Comparison of ENCODE assay signal across 16 cellular contexts in genomic region chr17:82372591-82373452, GRCh38. TPM values are rescaled to one million over a fixed set of nuclear protein-coding genes. Genes with fewer than 3 reads are reported as not detected.
A peak's percentile ranks its signal among the peaks of the same experiment; 100 is the strongest.
DNase-seq lines count a peak whose midpoint lies in the region; ATAC-seq and TF ChIP-seq lines count a peak whose summit lies in the region.
"Had no signal": no experiment of that assay in that cellular context is flagged by ENCODE, and none has a peak within 500 bp of the region (broad histone marks: within the 10 kb centered on the region; RNA-seq: fewer than 3 reads in every experiment).

No MANE protein-coding gene starts in this region.

- H3K36me3 Mint-ChIP-seq in natural killer cell treated with Interleukin-12 subunit alpha and Interleukin-12 subunit beta and Interleukin-15 and Interleukin-18, amount 100 ng/mL, for 72 hours: no peaks in the 10 kb centered on the region
- H3K36me3 Mint-ChIP-seq in natural killer cell: no peaks in the 10 kb centered on the region

- peak overlapping the region in 3 of 4 donors; percentile 13 to 48 (median 33) for H3K27ac ChIP-seq in body of pancreas
- H3K27ac ChIP-seq: C4-2B, parathyroid adenoma, stomach had no signal

- DNase-seq in natural killer cell treated with Interleukin-12 subunit alpha and Interleukin-12 subunit beta and Interleukin-15 and Interleukin-18, amount 100 ng/mL, for 72 hours (ENCODE audit: low spot score): peak; percentile 54
- DNase-seq in natural killer cell (no peak), body of pancreas (peak; percentile 33 to 83 (median 73)), mucosa of descending colon (peak in 2 of 3 donors; percentile 22 to 29), sciatic nerve (ENCODE audit: low spot score) (no peak), SHP77 (lab: John Stamatoyannopoulos, UW) (no peak)
- DNase-seq in activated naive CD4-positive, alpha-beta T cell treated with anti-CD3 and anti-CD28 coated beads, Interleukin-2, amount 50 U/mL, for 16 hours: no peak
- DNase-seq: effector CD8-positive, alpha-beta T cell; foreskin melanocyte; GDM1; NCI-H2171; stimulated activated CD4-positive, alpha-beta T cell treated with anti-CD3 and anti-CD28 coated beads, Interleukin-2, amount 100 ng/mL, for 48 hours; stomach had no signal

- H3K27me3 ChIP-seq in body of pancreas: peaks cover 12 to 21% of the 10 kb centered on the region in 2 donors

- intact Hi-C loops in natural killer cell (cut with micrococcal nuclease): no loop called here
- intact Hi-C loops in body of pancreas (cut with DNase I): no loop called here
- intact Hi-C loops in mucosa of descending colon (cut with DNase I, micrococcal nuclease): no loop called here
- intact Hi-C loops in sciatic nerve (cut with DNase I): no loop called here

- TF ChIP-seq CTCF in natural killer cell (IDR thresholded peaks at IDR 0.05) (no peak), body of pancreas (IDR thresholded peaks at IDR 0.05) (peak in 3 of 7 experiments; percentile 35 to 45 (median 40)), mucosa of descending colon (IDR thresholded peaks at IDR 0.05) (no peak)

- no peak for ATAC-seq in natural killer cell treated with Interleukin-12 subunit alpha and Interleukin-12 subunit beta and Interleukin-15 and Interleukin-18, amount 100 ng/mL, for 72 hours
- no peak for ATAC-seq in natural killer cell
- peak; percentile 78 for ATAC-seq in body of pancreas
- ATAC-seq in mucosa of descending colon: peak; percentile 7
- no peak for ATAC-seq in GM19455 (IDR thresholded peaks at IDR 0.05; ENCODE audit: unreplicated experiment)
- no peak for ATAC-seq in sciatic nerve

- no peaks in the 10 kb centered on the region for H3K36me3 ChIP-seq in body of pancreas (replicated peaks in 1 of 2; ENCODE audit: insufficient read depth in 1 of 2, low read depth in 2 of 2)
- H3K36me3 ChIP-seq in mucosa of descending colon (ENCODE audit: low read depth): no peaks in the 10 kb centered on the region
- H3K36me3 ChIP-seq: stomach had no signal

- no peaks in the 10 kb centered on the region for H3K9me3 Mint-ChIP-seq in natural killer cell treated with Interleukin-12 subunit alpha and Interleukin-12 subunit beta and Interleukin-15 and Interleukin-18, amount 100 ng/mL, for 72 hours
- no peaks in the 10 kb centered on the region for H3K9me3 Mint-ChIP-seq in natural killer cell

- H3K4me3 Mint-ChIP-seq in natural killer cell treated with Interleukin-12 subunit alpha and Interleukin-12 subunit beta and Interleukin-15 and Interleukin-18, amount 100 ng/mL, for 72 hours: no peak overlapping the region
- no peak overlapping the region for H3K4me3 Mint-ChIP-seq in natural killer cell

- H3K4me1 ChIP-seq in body of pancreas: peaks cover 29% of the 10 kb centered on the region
- peaks cover 19% of the 10 kb centered on the region for H3K4me1 ChIP-seq in mucosa of descending colon (ENCODE audit: low read depth)

- peaks cover 0 to 10% of the 10 kb centered on the region in 2 donors for H3K4me1 Mint-ChIP-seq in natural killer cell treated with Interleukin-12 subunit alpha and Interleukin-12 subunit beta and Interleukin-15 and Interleukin-18, amount 100 ng/mL, for 72 hours (ENCODE audit: low read depth in 2 of 2)
- peaks cover 7 to 9% of the 10 kb centered on the region in 2 donors for H3K4me1 Mint-ChIP-seq in natural killer cell

- H3K27ac Mint-ChIP-seq in natural killer cell treated with Interleukin-12 subunit alpha and Interleukin-12 subunit beta and Interleukin-15 and Interleukin-18, amount 100 ng/mL, for 72 hours: no peak overlapping the region
- H3K27ac Mint-ChIP-seq in natural killer cell: no peak overlapping the region

- H3K9me3 ChIP-seq in body of pancreas (no peaks in the 10 kb centered on the region), mucosa of descending colon (no peaks in the 10 kb centered on the region)
- H3K9me3 ChIP-seq: stomach had no signal

- no peak overlapping the region for H3K4me3 ChIP-seq in body of pancreas
- H3K4me3 ChIP-seq in mucosa of descending colon: no peak overlapping the region

- peaks cover 15 to 20% of the 10 kb centered on the region in 2 donors for H3K27me3 Mint-ChIP-seq in natural killer cell treated with Interleukin-12 subunit alpha and Interleukin-12 subunit beta and Interleukin-15 and Interleukin-18, amount 100 ng/mL, for 72 hours
- peaks cover 25 to 34% of the 10 kb centered on the region in 2 donors for H3K27me3 Mint-ChIP-seq in natural killer cell (ENCODE audit: low read depth in 2 of 2)

- TF ChIP-seq POLR2A in body of pancreas (IDR thresholded peaks at IDR 0.05): peak in 1 of 3 donors; percentile 13

- 33 to 47% methylated on average over 31 to 32 of the region's 32 CpGs for WGBS in body of pancreas, 2 donors

RNA-seq across cellular contexts. Expression of gene UTS2R, which starts 1.3 kb away (rescaled TPM):
- total RNA-seq in natural killer cell treated with Interleukin-12 subunit alpha and Interleukin-12 subunit beta and Interleukin-15 and Interleukin-18, amount 100 ng/mL, for 72 hours: not detected
- total RNA-seq in natural killer cell (under 1 TPM in 1 of 3 donors, not detected in 2; 0.28 TPM), body of pancreas (not detected), mucosa of descending colon (not detected), sciatic nerve (not detected)
- total RNA-seq: stomach had no signal

RNA-seq across cellular contexts. Expression of gene TEX19, which starts 13.8 kb away (rescaled TPM):
- total RNA-seq in natural killer cell treated with Interleukin-12 subunit alpha and Interleukin-12 subunit beta and Interleukin-15 and Interleukin-18, amount 100 ng/mL, for 72 hours: not detected
- not detected for total RNA-seq in natural killer cell
- not detected for total RNA-seq in body of pancreas
- not detected for total RNA-seq in mucosa of descending colon
- not detected for total RNA-seq in sciatic nerve
- total RNA-seq: stomach had no signal

RNA-seq across cellular contexts. Expression of gene SECTM1, which starts 39.3 kb away (rescaled TPM):
- under 1 TPM in 1 of 2 donors, not detected in 1; 0.56 TPM for total RNA-seq in natural killer cell treated with Interleukin-12 subunit alpha and Interleukin-12 subunit beta and Interleukin-15 and Interleukin-18, amount 100 ng/mL, for 72 hours
- 10 to 100 TPM in 1 of 3 donors, 1 to 10 TPM in 2; 3.6 to 11.2 (median 6.3) TPM for total RNA-seq in natural killer cell
- total RNA-seq in body of pancreas: 1 to 10 TPM; 5.4 to 6.3 TPM
- 100 to 1,000 TPM; 127 to 268 (median 213) TPM for total RNA-seq in mucosa of descending colon
- 22.2 TPM for total RNA-seq in sciatic nerve

RNA-seq across cellular contexts. Expression of gene HEXD, which starts 45.3 kb away (rescaled TPM):
- 10 to 100 TPM; 19.5 to 40.1 TPM for total RNA-seq in natural killer cell treated with Interleukin-12 subunit alpha and Interleukin-12 subunit beta and Interleukin-15 and Interleukin-18, amount 100 ng/mL, for 72 hours
- total RNA-seq in natural killer cell (10 to 100 TPM; 35.7 to 57.4 (median 51.5) TPM), body of pancreas (100 to 1,000 TPM in 1 of 2 donors, 10 to 100 TPM in 1; 54.7 to 188 TPM), mucosa of descending colon (10 to 100 TPM; 25.3 to 54.6 (median 42.1) TPM), sciatic nerve (43.2 TPM)

RNA-seq across cellular contexts. Expression of gene OGFOD3, which starts 45.6 kb away (rescaled TPM):
- 10 to 100 TPM; 29.7 to 30.1 TPM for total RNA-seq in natural killer cell treated with Interleukin-12 subunit alpha and Interleukin-12 subunit beta and Interleukin-15 and Interleukin-18, amount 100 ng/mL, for 72 hours
- total RNA-seq in natural killer cell (10 to 100 TPM; 21.6 to 28.6 (median 23.3) TPM), body of pancreas (10 to 100 TPM; 16.8 to 40.0 TPM), mucosa of descending colon (10 to 100 TPM; 26.2 to 28.8 (median 26.2) TPM), sciatic nerve (23.5 TPM)

Comparison
In these comparisons a context has a peak if more than half of its experiments do, and no peak if none do; other contexts are left out.
1. DNase-seq: peak in natural killer cell treated with Interleukin-12 subunit alpha and Interleukin-12 subunit beta and Interleukin-15 and Interleukin-18, amount 100 ng/mL, for 72 hours (single experiment), body of pancreas (4 of 4) and mucosa of descending colon (2 of 3); none in natural killer cell (single experiment), sciatic nerve (single experiment), activated naive CD4-positive, alpha-beta T cell treated with anti-CD3 and anti-CD28 coated beads, Interleukin-2, amount 50 U/mL, for 16 hours (single experiment) and SHP77 (0 of 2).
2. ATAC-seq: peak in body of pancreas (single experiment) and mucosa of descending colon (single experiment); none in natural killer cell treated with Interleukin-12 subunit alpha and Interleukin-12 subunit beta and Interleukin-15 and Interleukin-18, amount 100 ng/mL, for 72 hours (0 of 2), natural killer cell (0 of 3), GM19455 (single experiment) and sciatic nerve (single experiment).